14 cellular contexts compared by ENCODE assay signal in genomic region chr16:80372341-80372740, GRCh38.
DNase-seq lines count a peak whose midpoint lies in the region; ATAC-seq and TF ChIP-seq lines count a peak whose summit lies in the region.
"Had no signal": no experiment of that assay in that cellular context is flagged by ENCODE, and none has a peak within 500 bp of the region (broad histone marks: within the 10 kb centered on the region; RNA-seq: fewer than 3 reads in every experiment).

No MANE protein-coding gene starts in this region.

- peaks cover 3% of the 10 kb centered on the region for H3K27me3 Mint-ChIP-seq in neural crest cell (ENCODE audit: low read depth)
- peaks cover 4% of the 10 kb centered on the region for H3K27me3 Mint-ChIP-seq in activated naive CD8-positive, alpha-beta T cell treated with anti-CD3 and anti-CD28 coated beads for 36 hours

- peaks cover 7% of the 10 kb centered on the region; the same call in 1 of the 2 replicates for H3K9me3 ChIP-seq in HUES48 (ENCODE audit: control insufficient read depth, insufficient read depth, low read length)
- H3K9me3 ChIP-seq: HAP-1 had no signal

- H3K36me3 ChIP-seq in HUES48 (ENCODE audit: control insufficient read depth, insufficient read depth, low read length), result no peaks in the 10 kb centered on the region
- H3K36me3 ChIP-seq: HAP-1 had no signal

- no peaks in the 10 kb centered on the region for H3K27me3 ChIP-seq in HUES48 (ENCODE audit: control insufficient read depth, insufficient read depth, low read length)

- peaks cover 11% of the 10 kb centered on the region for H3K4me1 Mint-ChIP-seq in neural crest cell
- no peaks in the 10 kb centered on the region for H3K4me1 Mint-ChIP-seq in activated naive CD8-positive, alpha-beta T cell treated with anti-CD3 and anti-CD28 coated beads for 36 hours
- H3K4me1 Mint-ChIP-seq: CD14-positive monocyte; CD4-positive, alpha-beta memory T cell had no signal

- no peak overlapping the region for H3K4me3 ChIP-seq in HUES48 (ENCODE audit: low read depth, low read length)
- H3K4me3 ChIP-seq: HAP-1 had no signal

- ATAC-seq in GM21619 (IDR thresholded peaks at IDR 0.05; ENCODE audit: unreplicated experiment), result no peak

- DNase-seq in astrocyte of the hippocampus (ENCODE audit: low read depth, low spot score) (peak; percentile 67), neural crest cell (ENCODE audit: low read depth, low spot score) (no peak), inferior parietal cortex (ENCODE audit: extremely low spot score) (no peak)
- no peak for DNase-seq in activated naive CD8-positive, alpha-beta T cell treated with anti-CD3 and anti-CD28 coated beads for 36 hours
- DNase-seq: ACHN; AML-193; CD4-positive, alpha-beta memory T cell; DMS153; DMS79; GF-D8 had no signal

- H3K36me3 Mint-ChIP-seq in neural crest cell (ENCODE audit: low read depth), result peaks cover 5% of the 10 kb centered on the region
- no peaks in the 10 kb centered on the region for H3K36me3 Mint-ChIP-seq in activated naive CD8-positive, alpha-beta T cell treated with anti-CD3 and anti-CD28 coated beads for 36 hours
- H3K36me3 Mint-ChIP-seq: CD14-positive monocyte had no signal

- no peak for TF ChIP-seq CTCF in neural crest cell (conservative IDR thresholded peaks at IDR 0.05)

- H3K9me3 Mint-ChIP-seq in neural crest cell, result peaks cover 9% of the 10 kb centered on the region
- peaks cover 3% of the 10 kb centered on the region for H3K9me3 Mint-ChIP-seq in activated naive CD8-positive, alpha-beta T cell treated with anti-CD3 and anti-CD28 coated beads for 36 hours

- H3K27ac ChIP-seq in HUES48 (ENCODE audit: low read depth, low read length), result peak overlapping the region; percentile 50

- peak overlapping the region; percentile 79 for H3K27ac Mint-ChIP-seq in neural crest cell (ENCODE audit: unreplicated experiment)
- no peak overlapping the region for H3K27ac Mint-ChIP-seq in activated naive CD8-positive, alpha-beta T cell treated with anti-CD3 and anti-CD28 coated beads for 36 hours

- no peak overlapping the region for H3K4me3 Mint-ChIP-seq in neural crest cell
- no peak overlapping the region for H3K4me3 Mint-ChIP-seq in activated naive CD8-positive, alpha-beta T cell treated with anti-CD3 and anti-CD28 coated beads for 36 hours
- H3K4me3 Mint-ChIP-seq: CD14-positive monocyte; CD4-positive, alpha-beta memory T cell had no signal

- no peak overlapping the region for H3K9ac ChIP-seq in HUES48 (ENCODE audit: low read depth, low read length)

- H3K4me1 ChIP-seq in HUES48 (ENCODE audit: control insufficient read depth, insufficient read depth, low read length), result no peaks in the 10 kb centered on the region
- H3K4me1 ChIP-seq: HAP-1 had no signal
